12 cellular contexts compared by ENCODE assay signal in the genomic region with DNA sequence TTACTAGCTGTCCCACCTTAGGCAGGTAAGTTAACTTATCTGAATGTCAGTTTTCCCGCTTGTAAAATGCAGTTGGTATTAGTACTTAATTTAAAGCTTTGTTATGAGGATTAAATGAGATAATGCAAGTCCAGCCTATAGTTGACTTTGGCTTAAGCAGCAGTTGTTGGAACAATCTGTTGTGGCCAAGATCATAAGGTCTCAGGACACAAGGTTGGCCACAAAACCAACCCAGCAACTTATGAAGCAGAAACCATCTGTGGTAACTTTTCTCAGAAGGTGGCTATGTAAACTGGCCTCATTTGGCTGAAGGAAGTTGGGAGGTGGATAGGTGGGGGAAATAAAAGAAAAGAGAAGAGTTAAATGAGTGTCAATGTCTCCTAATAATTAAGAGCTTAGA. TPM values are rescaled to one million over a fixed set of nuclear protein-coding genes. Genes with fewer than 3 reads are reported as not detected.
DNase-seq lines count a peak whose midpoint lies in the region; ATAC-seq, FAIRE-seq and TF ChIP-seq lines count a peak whose summit lies in the region.
"Had no signal": no experiment of that assay in that cellular context is flagged by ENCODE, and none has a peak within 500 bp of the region (broad histone marks: within the 10 kb centered on the region; RNA-seq: fewer than 3 reads in every experiment).

No MANE protein-coding gene starts in this region.

- TF ChIP-seq POLR2A in spleen (IDR thresholded peaks at IDR 0.05) = no peak

- TF ChIP-seq CTCF in spleen (IDR thresholded peaks at IDR 0.05 in 8 of 11, conservative IDR thresholded peaks at IDR 0.05 in 3 of 11) = no peak

- WGBS in spleen, 5 donors = 81 to 91% (median 87%) methylated on average over 1 of the region's 1 CpG

- no peak overlapping the region for H3K4me3 ChIP-seq in spleen
- H3K4me3 ChIP-seq: cardiac muscle cell had no signal

- peak overlapping the region in 6 of 8 donors; percentile 48 to 78 (median 70) for H3K27ac ChIP-seq in spleen
- H3K27ac ChIP-seq: cardiac muscle cell had no signal

- no peak for DNase-seq in GM19239 (ENCODE audit: insufficient read length, low spot score)
- DNase-seq in spleen = no peak
- DNase-seq in RCC 7860 (ENCODE audit: low spot score) = no peak
- DNase-seq in AG08395 (ENCODE audit: low spot score) = no peak
- DNase-seq in urothelium cell line (ENCODE audit: low spot score) = no peak
- DNase-seq: activated CD4-positive, alpha-beta T cell treated with anti-CD3 and anti-CD28 coated beads for 36 hours; activated naive CD4-positive, alpha-beta T cell; head of caudate nucleus; NCI-H2107 had no signal

- FAIRE-seq in GM19239 (lab: Jason Lieb, UNC) = peak; percentile 100
- no peak for FAIRE-seq in RCC 7860 (lab: Jason Lieb, UNC)
- no peak for FAIRE-seq in urothelium cell line (lab: Jason Lieb, UNC)

- peak; percentile 41 for ATAC-seq in GM21723 (IDR thresholded peaks at IDR 0.05; ENCODE audit: unreplicated experiment)
- ATAC-seq in HG03342 (IDR thresholded peaks at IDR 0.05; ENCODE audit: unreplicated experiment) = peak; percentile 24
- ATAC-seq: activated CD4-positive, alpha-beta T cell treated with anti-CD3 and anti-CD28 coated beads for 36 hours had no signal

- no peaks in the 10 kb centered on the region for H3K27me3 ChIP-seq in spleen (replicated peaks in 1 of 7)
- H3K27me3 ChIP-seq: cardiac muscle cell had no signal

- peaks cover 9 to 94% (median 51%) of the 10 kb centered on the region in 6 donors for H3K4me1 ChIP-seq in spleen

- intact Hi-C loops in spleen (cut with DNase I; ENCODE audit: low total_unique reads) = no loop called here

- H3K36me3 ChIP-seq in spleen = peaks cover 0 to 7% (median 0%) of the 10 kb centered on the region in 6 donors
- H3K36me3 ChIP-seq: cardiac muscle cell had no signal

- no peaks in the 10 kb centered on the region for H3K9me3 ChIP-seq in spleen

RNA-seq across cellular contexts. Expression of a gene that starts 29.4 kb away (rescaled TPM):
- total RNA-seq in spleen = 10 to 100 TPM; 52.6 to 92.9 (median 64.1) TPM
- 10 to 100 TPM; 14.1 to 19.7 (median 14.6) TPM for polyA plus RNA-seq in spleen
